Comparison of ENCODE assay signal across 30 cellular contexts in the genomic region with DNA sequence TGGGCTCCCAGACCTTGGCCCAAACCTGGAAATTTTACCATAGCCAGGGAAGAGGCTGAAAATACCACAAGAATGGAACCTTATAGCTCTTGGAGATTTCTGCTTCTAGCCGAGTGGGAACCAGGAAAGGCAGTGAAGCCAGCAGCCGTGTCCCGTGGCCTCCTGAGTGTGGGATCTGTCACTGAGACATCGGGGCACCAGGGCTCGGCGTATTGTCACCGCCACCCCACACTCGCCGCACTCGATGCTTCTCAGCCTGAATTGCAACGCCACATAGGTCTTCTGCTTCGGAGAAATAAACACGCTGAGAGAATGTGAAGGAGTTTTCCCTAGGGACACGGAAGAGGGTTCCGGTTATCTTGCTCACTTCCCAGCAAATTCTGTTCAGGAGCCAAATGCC.
"Had no signal": no experiment of that assay in that cellular context is flagged by ENCODE, and none has a peak within 500 bp of the region (broad histone marks: within the 10 kb centered on the region; RNA-seq: fewer than 3 reads in every experiment).

No MANE protein-coding gene starts in this region.

- H3K4me1 Mint-ChIP-seq: activated CD4-positive, alpha-beta T cell treated with anti-CD3 and anti-CD28 coated beads, Interleukin-2, amount 10 ng/mL, durations not matched to agents 24 days and 14 days; activated naive CD8-positive, alpha-beta T cell treated with anti-CD3 and anti-CD28 coated beads for 36 hours; activated T-helper 17 cell treated with anti-CD3 and anti-CD28 coated beads, Interleukin-2, amount 50 U/mL, for 72 hours had no signal

- H3K27ac Mint-ChIP-seq: activated CD4-positive, alpha-beta T cell treated with anti-CD3 and anti-CD28 coated beads, Interleukin-2, amount 10 ng/mL, durations not matched to agents 24 days and 14 days; activated CD8-positive, alpha-beta T cell treated with anti-CD3 and anti-CD28 coated beads for 36 hours; activated naive CD8-positive, alpha-beta T cell treated with anti-CD3 and anti-CD28 coated beads for 36 hours; activated T-cell treated with anti-CD3 and anti-CD28 coated beads, Interleukin-2, amount 50 U/mL, for 72 hours; activated T-helper 17 cell treated with anti-CD3 and anti-CD28 coated beads, Interleukin-2, amount 50 U/mL, for 72 hours; IgD-negative memory B cell had no signal

- H3K36me3 ChIP-seq: brain microvascular endothelial cell, MG63, SJCRH30 had no signal

- H3K4me3 ChIP-seq: MG63, SJCRH30, SK-N-MC had no signal

- ATAC-seq: activated CD8-positive, alpha-beta T cell treated with anti-CD3 and anti-CD28 coated beads for 36 hours; activated T-cell treated with anti-CD3 and anti-CD28 coated beads, Interleukin-2, amount 50 U/mL, for 72 hours; activated T-helper 17 cell treated with anti-CD3 and anti-CD28 coated beads, Interleukin-2, amount 50 U/mL, for 72 hours; Panc1 had no signal

- H3K9me3 ChIP-seq: MG63, SJCRH30 had no signal

- DNase-seq: activated CD4-positive, alpha-beta T cell treated with anti-CD3 and anti-CD28 coated beads, Interleukin-2, amount 10 ng/mL, durations not matched to agents 24 days and 14 days; activated CD4-positive, alpha-beta T cell treated with anti-CD3 and anti-CD28 coated beads, Interleukin-2, amount 50 U/mL, for 4 hours; activated CD8-positive, alpha-beta T cell treated with anti-CD3 and anti-CD28 coated beads for 36 hours; activated effector memory CD4-positive, alpha-beta T cell treated with anti-CD3 and anti-CD28 coated beads, Interleukin-2, amount 50 U/mL, for 16 hours; activated naive CD4-positive, alpha-beta T cell; activated naive CD4-positive, alpha-beta T cell treated with anti-CD3 and anti-CD28 coated beads, Interleukin-2, amount 50 U/mL, for 16 hours; activated naive CD8-positive, alpha-beta T cell treated with anti-CD3 and anti-CD28 coated beads for 36 hours; activated T-cell treated with anti-CD3 and anti-CD28 coated beads, Interleukin-2, amount 50 U/mL, for 1 hour; activated T-cell treated with anti-CD3 and anti-CD28 coated beads, Interleukin-2, amount 50 U/mL, for 72 hours; amniotic stem cell; brain microvascular endothelial cell; Kasumi-1; KBM-7; MG63; NCI-H1048; NCI-H1105 treated with DMSO at 0.1 percent for 48 hours; NCI-H1436; NCI-H1694; NCI-H1930; NCI-H2081 treated with DMSO at 0.1 percent for 48 hours; NCI-H226; NCI-H446 treated with DMSO at 0.1 percent for 48 hours; NCI-H524; NCI-H69; SHP77; SJCRH30 had no signal

- H3K27me3 Mint-ChIP-seq: activated CD4-positive, alpha-beta T cell treated with anti-CD3 and anti-CD28 coated beads, Interleukin-2, amount 10 ng/mL, durations not matched to agents 24 days and 14 days; activated CD8-positive, alpha-beta T cell treated with anti-CD3 and anti-CD28 coated beads for 36 hours; activated naive CD8-positive, alpha-beta T cell treated with anti-CD3 and anti-CD28 coated beads for 36 hours; activated T-helper 17 cell treated with anti-CD3 and anti-CD28 coated beads, Interleukin-2, amount 50 U/mL, for 72 hours had no signal

- H3K4me3 Mint-ChIP-seq: activated CD4-positive, alpha-beta T cell treated with anti-CD3 and anti-CD28 coated beads, Interleukin-2, amount 10 ng/mL, durations not matched to agents 24 days and 14 days; activated CD8-positive, alpha-beta T cell treated with anti-CD3 and anti-CD28 coated beads for 36 hours; activated naive CD8-positive, alpha-beta T cell treated with anti-CD3 and anti-CD28 coated beads for 36 hours; activated T-cell treated with anti-CD3 and anti-CD28 coated beads, Interleukin-2, amount 50 U/mL, for 72 hours; activated T-helper 17 cell treated with anti-CD3 and anti-CD28 coated beads, Interleukin-2, amount 50 U/mL, for 72 hours had no signal

- H3K27me3 ChIP-seq: brain microvascular endothelial cell, MG63 had no signal

- H3K9me3 Mint-ChIP-seq: activated CD4-positive, alpha-beta T cell treated with anti-CD3 and anti-CD28 coated beads, Interleukin-2, amount 10 ng/mL, durations not matched to agents 24 days and 14 days; activated CD8-positive, alpha-beta T cell treated with anti-CD3 and anti-CD28 coated beads for 36 hours; activated naive CD8-positive, alpha-beta T cell treated with anti-CD3 and anti-CD28 coated beads for 36 hours; activated T-cell treated with anti-CD3 and anti-CD28 coated beads, Interleukin-2, amount 50 U/mL, for 72 hours; activated T-helper 17 cell treated with anti-CD3 and anti-CD28 coated beads, Interleukin-2, amount 50 U/mL, for 72 hours had no signal

- H3K36me3 Mint-ChIP-seq: activated naive CD8-positive, alpha-beta T cell treated with anti-CD3 and anti-CD28 coated beads for 36 hours; IgD-negative memory B cell had no signal

- H3K27ac ChIP-seq: brain microvascular endothelial cell, SJCRH30, SK-N-MC had no signal
